Comparison of ENCODE assay signal across 8 cellular contexts in genomic region chr2:173964565-173965371, GRCh38. TPM values are rescaled to one million over a fixed set of nuclear protein-coding genes. Genes with fewer than 3 reads are reported as not detected.
DNase-seq lines count a peak whose midpoint lies in the region; FAIRE-seq and TF ChIP-seq lines count a peak whose summit lies in the region.

No MANE protein-coding gene starts in this region.

- peaks cover 28% of the 10 kb centered on the region for H4K20me1 ChIP-seq in astrocyte (ENCODE audit: insufficient read depth, low read length)

- H3K4me3 ChIP-seq in astrocyte (ENCODE audit: insufficient read depth, low read depth, low read length) = peak overlapping the region; percentile 81

- no peak for TF ChIP-seq CTCF in astrocyte (IDR thresholded peaks at IDR 0.05; ENCODE audit: insufficient read depth, low read depth, low read length)

- peaks cover 11% of the 10 kb centered on the region for H3K36me3 Mint-ChIP-seq in astrocyte (ENCODE audit: low read depth, unreplicated experiment)

- H3K9ac ChIP-seq in astrocyte (ENCODE audit: low read length) = peak overlapping the region; percentile 94

- peak overlapping the region; percentile 92 for H3K4me3 Mint-ChIP-seq in astrocyte (ENCODE audit: unreplicated experiment)

- peaks cover 37% of the 10 kb centered on the region for H3K79me2 ChIP-seq in astrocyte (ENCODE audit: insufficient read depth, low read length)

- no peaks in the 10 kb centered on the region for H3K9me3 ChIP-seq in astrocyte (ENCODE audit: insufficient read depth, low read depth, low read length)

- peak overlapping the region; percentile 93 for H3K4me2 ChIP-seq in astrocyte (ENCODE audit: low read length)

- H3K27ac ChIP-seq in astrocyte (ENCODE audit: low read depth, low read length) = peak overlapping the region; percentile 96

- peak; percentile 90 for DNase-seq in EL
- peak; percentile 87 for DNase-seq in HCEC 1CT
- DNase-seq in NCI-H1105 treated with DMSO at 0.1 percent for 48 hours (lab: John Stamatoyannopoulos, UW) = peak; percentile 75
- DNase-seq in T-helper 22 cell (ENCODE audit: low read depth) = peak; percentile 82
- peak; percentile 79 for DNase-seq in astrocyte (ENCODE audit: low read depth)
- peak; percentile 77 for DNase-seq in hepatic stellate cell (ENCODE audit: low spot score)
- DNase-seq in renal cortical epithelial cell (ENCODE audit: low read depth) = peak; percentile 42
- DNase-seq in cortex of kidney (lab: John Stamatoyannopoulos, UW) = no peak

- H3K4me1 Mint-ChIP-seq in astrocyte (ENCODE audit: low read depth, unreplicated experiment) = peaks cover 13% of the 10 kb centered on the region

- peak overlapping the region; percentile 23 for H2AFZ ChIP-seq in astrocyte (ENCODE audit: low read depth, low read length)

- peaks cover 2% of the 10 kb centered on the region for H3K9me3 Mint-ChIP-seq in astrocyte (ENCODE audit: unreplicated experiment)

- H3K4me1 ChIP-seq in astrocyte (ENCODE audit: insufficient read depth, low read length) = peaks cover 11% of the 10 kb centered on the region

- no peaks in the 10 kb centered on the region for H3K27me3 Mint-ChIP-seq in astrocyte (ENCODE audit: low read depth, unreplicated experiment)

- no peaks in the 10 kb centered on the region for H3K27me3 ChIP-seq in astrocyte (ENCODE audit: insufficient read depth, low read length)

- peaks cover 7% of the 10 kb centered on the region for H3K36me3 ChIP-seq in astrocyte (ENCODE audit: insufficient read depth, low read length)

- no peak for FAIRE-seq in astrocyte (lab: Jason Lieb, UNC)

- H3K27ac Mint-ChIP-seq in astrocyte (ENCODE audit: unreplicated experiment) = peak overlapping the region; percentile 98

RNA-seq across cellular contexts. Expression of gene SP3, which starts 0.4 kb away (rescaled TPM):
- 58.8 and 59.6 TPM in 2 replicates for total RNA-seq in astrocyte
- total RNA-seq in renal cortical epithelial cell = 90.9 and 109 TPM in 2 replicates
